Comparison of ENCODE assay signal across 3 cellular contexts in genomic region chr12:114722176-114722575, GRCh38. TPM values are rescaled to one million over a fixed set of nuclear protein-coding genes. Genes with fewer than 3 reads are reported as not detected.
"Had no signal": no experiment of that assay in that cellular context is flagged by ENCODE, and none has a peak within 500 bp of the region (broad histone marks: within the 10 kb centered on the region; RNA-seq: fewer than 3 reads in every experiment).

No MANE protein-coding gene starts in this region.

RNA-seq across cellular contexts. Expression of gene TBX3, which starts 38.2 kb away (rescaled TPM):
- total RNA-seq: OCI-LY7, PC-9, SJCRH30 had no signal
